In genomic region chr12:89230376-89231101, GRCh38 we compare ENCODE assay signal across 1 cellular context.
TF ChIP-seq lines count a peak whose summit lies in the region.

No MANE protein-coding gene starts in this region.

TF ChIP-seq in HepG2, 621 proteins besides CTCF, POLR2A, EP300 and RAD21 (continued from another document):
- no peak for TF ChIP-seq LBX2 (CRISPR knock-in tag; IDR thresholded peaks at IDR 0.05; ENCODE audit: borderline replicate concordance)
- no peak for TF ChIP-seq POLR2AphosphoS5 (IDR thresholded peaks at IDR 0.05; ENCODE audit: low read depth, low read length)
- no peak for TF ChIP-seq ATRX (CRISPR knock-in tag; IDR thresholded peaks at IDR 0.05; ENCODE audit: borderline replicate concordance)
- no peak for TF ChIP-seq GATAD2A (CRISPR knock-in tag; IDR thresholded peaks at IDR 0.05)
- no peak for TF ChIP-seq CHD4 (IDR thresholded peaks at IDR 0.05; ENCODE audit: borderline replicate concordance, low read length)
- no peak for TF ChIP-seq RFX3 (CRISPR knock-in tag; IDR thresholded peaks at IDR 0.05)
- TF ChIP-seq NONO (IDR thresholded peaks at IDR 0.05), result no peak
- no peak for TF ChIP-seq NONO (CRISPR knock-in tag; conservative IDR thresholded peaks at IDR 0.05)
- TF ChIP-seq NR1H2 (CRISPR knock-in tag; IDR thresholded peaks at IDR 0.05; ENCODE audit: borderline replicate concordance, low read depth), result no peak
- no peak for TF ChIP-seq EZH2 (conservative IDR thresholded peaks at IDR 0.05; ENCODE audit: low read depth, low read length)
- no peak for TF ChIP-seq CEBPG (CRISPR knock-in tag; IDR thresholded peaks at IDR 0.05)
- no peak for TF ChIP-seq DR1 (CRISPR knock-in tag; IDR thresholded peaks at IDR 0.05)
- no peak for TF ChIP-seq ZNF674 (CRISPR knock-in tag; IDR thresholded peaks at IDR 0.05; ENCODE audit: low read depth)
- no peak for TF ChIP-seq TEF (CRISPR knock-in tag; IDR thresholded peaks at IDR 0.05)
- no peak for TF ChIP-seq PAWR (CRISPR knock-in tag; IDR thresholded peaks at IDR 0.05; ENCODE audit: borderline replicate concordance)
- TF ChIP-seq ZNF547 (CRISPR knock-in tag; IDR thresholded peaks at IDR 0.05), result no peak
